Comparison of ENCODE assay signal across 19 cellular contexts in the genomic region with DNA sequence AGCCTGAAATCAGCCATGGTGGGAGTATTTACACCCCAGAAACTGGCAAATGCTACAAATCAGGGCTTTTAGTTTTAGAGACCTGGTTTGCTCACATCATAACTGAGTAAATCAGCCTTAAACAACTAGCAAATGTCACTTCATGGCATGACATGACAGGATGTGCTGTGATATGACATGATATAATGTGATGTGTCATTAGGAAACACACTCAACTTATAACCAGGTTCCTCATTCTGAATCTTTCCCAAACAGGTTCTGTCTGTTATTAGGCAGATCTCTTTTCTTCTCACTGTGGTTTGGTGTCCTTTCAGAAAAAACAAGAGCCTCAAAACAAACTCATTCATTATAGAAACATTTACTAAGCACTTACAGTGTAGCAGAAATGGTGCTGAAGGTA.
"Had no signal": no experiment of that assay in that cellular context is flagged by ENCODE, and none has a peak within 500 bp of the region (broad histone marks: within the 10 kb centered on the region; RNA-seq: fewer than 3 reads in every experiment).

No MANE protein-coding gene starts in this region.

- H3K4me3 ChIP-seq: dorsolateral prefrontal cortex, heart right ventricle, mucosa of descending colon, right atrium auricular region, stomach, thoracic aorta, transverse colon had no signal

- H3K4me1 ChIP-seq: right atrium auricular region, stomach, transverse colon had no signal

- H3K27ac Mint-ChIP-seq: naive thymus-derived CD8-positive, alpha-beta T cell had no signal

- H3K4me1 Mint-ChIP-seq: naive thymus-derived CD8-positive, alpha-beta T cell; neural crest cell had no signal

- ATAC-seq: esophagus mucosa; heart right ventricle; left lobe of liver; mucosa of descending colon; naive thymus-derived CD8-positive, alpha-beta T cell had no signal

- H3K36me3 ChIP-seq: heart right ventricle, right atrium auricular region, stomach, thoracic aorta, transverse colon had no signal

- H3K27ac ChIP-seq: dorsolateral prefrontal cortex, right atrium auricular region, stomach, thoracic aorta, transverse colon had no signal

- H3K4me3 Mint-ChIP-seq: naive thymus-derived CD8-positive, alpha-beta T cell; neural crest cell had no signal

- H3K36me3 Mint-ChIP-seq: naive thymus-derived CD8-positive, alpha-beta T cell had no signal

- H3K9me3 Mint-ChIP-seq: naive thymus-derived CD8-positive, alpha-beta T cell; neural crest cell had no signal

- H3K9me3 ChIP-seq: heart right ventricle, mucosa of descending colon, right atrium auricular region, stomach, thoracic aorta, transverse colon had no signal

- DNase-seq: cortex of kidney; dorsolateral prefrontal cortex; effector CD8-positive, alpha-beta T cell; heart right ventricle; islet precursor cell; mucosa of descending colon; naive thymus-derived CD8-positive, alpha-beta T cell; small intestine; stimulated activated CD4-positive, alpha-beta T cell treated with anti-CD3 and anti-CD28 coated beads, Interleukin-12 subunit alpha, Interleukin-12 subunit beta, amount 100 ng/mL, for 4 hours; stimulated activated naive CD4-positive, alpha-beta T cell; stomach; substantia nigra; transverse colon had no signal

- FAIRE-seq: frontal cortex, small intestine had no signal

- H3K27me3 ChIP-seq: heart right ventricle, right atrium auricular region, stomach, transverse colon had no signal
